ENCODE assay signal across 8 cellular contexts in the genomic region with DNA sequence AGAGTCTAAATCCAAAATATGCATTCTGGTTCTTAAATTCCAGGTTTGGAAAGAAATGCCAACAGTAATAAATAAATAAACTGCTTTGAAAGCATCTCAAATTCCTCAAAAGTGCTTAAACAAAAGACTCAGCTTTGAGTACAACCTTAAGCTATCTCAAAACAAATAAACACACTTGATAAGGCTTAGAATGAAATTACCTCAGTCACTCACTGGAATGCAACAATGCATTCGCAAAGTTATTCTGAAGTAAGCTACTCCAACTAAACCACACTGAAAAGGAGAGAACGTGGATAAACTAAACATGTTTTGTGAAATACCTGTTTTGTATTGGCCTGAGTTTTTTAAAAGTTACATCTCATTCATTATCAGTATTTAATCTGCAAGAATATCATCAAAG. TPM values are rescaled to one million over a fixed set of nuclear protein-coding genes. Genes with fewer than 3 reads are reported as not detected.
DNase-seq lines count a peak whose midpoint lies in the region; ATAC-seq and TF ChIP-seq lines count a peak whose summit lies in the region.

No MANE protein-coding gene starts in this region.

- H3K27me3 ChIP-seq in kidney epithelial cell (ENCODE audit: control insufficient read depth, insufficient read depth, low read length) (no peaks in the 10 kb centered on the region), transverse colon (no peaks in the 10 kb centered on the region)

- H3K36me3 ChIP-seq in kidney epithelial cell (ENCODE audit: control insufficient read depth, insufficient read depth, low read length) (no peaks in the 10 kb centered on the region), transverse colon (peaks cover 0 to 11% (median 4%) of the 10 kb centered on the region in 4 donors)

- peak overlapping the region; percentile 91 to 98 (median 98) for H3K27ac ChIP-seq in transverse colon

- no peak for TF ChIP-seq CTCF in kidney epithelial cell (IDR thresholded peaks at IDR 0.05; ENCODE audit: insufficient read depth, low read length, poor library complexity, severe bottlenecking)
- no peak for TF ChIP-seq CTCF in transverse colon (IDR thresholded peaks at IDR 0.05)

- 11 to 21% methylated on average over 2 of the region's 2 CpGs for WGBS in transverse colon (ENCODE audit: low coverage in 1 of 2), 2 donors

- TF ChIP-seq POLR2A in transverse colon (IDR thresholded peaks at IDR 0.05) = no peak

- in situ Hi-C loops in transverse colon (cut with MboI; ENCODE audit: low pct_ligation_motif_present in 1 of 4, low pct_unique_long_range_greater_than_20kb in 1 of 4, low sequenced_read_pairs in 3 of 4) = no loop called here

- peak overlapping the region; percentile 28 for H3K27ac Mint-ChIP-seq in activated naive CD8-positive, alpha-beta T cell treated with anti-CD3 and anti-CD28 coated beads, Interleukin-2, amount 50 U/mL, for 24 hours

- no peaks in the 10 kb centered on the region for H3K36me3 Mint-ChIP-seq in activated T-cell treated with anti-CD3 and anti-CD28 coated beads, Interleukin-2, amount 50 U/mL, for 4 hours (ENCODE audit: insufficient read depth)
- H3K36me3 Mint-ChIP-seq in activated naive CD8-positive, alpha-beta T cell treated with anti-CD3 and anti-CD28 coated beads, Interleukin-2, amount 50 U/mL, for 24 hours (ENCODE audit: low read depth) = peaks cover 3% of the 10 kb centered on the region

- DNase-seq in activated T-cell treated with anti-CD3 and anti-CD28 coated beads, Interleukin-2, amount 50 U/mL, for 4 hours = no peak
- no peak for DNase-seq in activated T-cell treated with anti-CD3 and anti-CD28 coated beads, Interleukin-2, amount 50 U/mL, for 48 hours
- no peak for DNase-seq in activated naive CD8-positive, alpha-beta T cell treated with anti-CD3 and anti-CD28 coated beads, Interleukin-2, amount 50 U/mL, for 24 hours
- DNase-seq in kidney epithelial cell (ENCODE audit: low read depth) (no peak), transverse colon (no peak), mucosa of gallbladder (ENCODE audit: low spot score) (no peak), inferior parietal cortex (ENCODE audit: extremely low spot score) (no peak)

- peaks cover 4 to 34% (median 19%) of the 10 kb centered on the region in 4 donors for H3K4me1 ChIP-seq in transverse colon

- no peaks in the 10 kb centered on the region for H3K9me3 Mint-ChIP-seq in activated T-cell treated with anti-CD3 and anti-CD28 coated beads, Interleukin-2, amount 50 U/mL, for 4 hours
- no peaks in the 10 kb centered on the region for H3K9me3 Mint-ChIP-seq in activated naive CD8-positive, alpha-beta T cell treated with anti-CD3 and anti-CD28 coated beads, Interleukin-2, amount 50 U/mL, for 24 hours

- TF ChIP-seq EP300 in transverse colon (IDR thresholded peaks at IDR 0.05; ENCODE audit: low read depth) = no peak

- H3K9me3 ChIP-seq in transverse colon = no peaks in the 10 kb centered on the region

- peaks cover 15% of the 10 kb centered on the region for H3K4me1 Mint-ChIP-seq in activated T-cell treated with anti-CD3 and anti-CD28 coated beads, Interleukin-2, amount 50 U/mL, for 4 hours (ENCODE audit: low read depth)
- peaks cover 17% of the 10 kb centered on the region for H3K4me1 Mint-ChIP-seq in activated naive CD8-positive, alpha-beta T cell treated with anti-CD3 and anti-CD28 coated beads, Interleukin-2, amount 50 U/mL, for 24 hours

- peak overlapping the region; percentile 70 for H3K4me3 ChIP-seq in kidney epithelial cell (ENCODE audit: low read depth, low read length)
- peak overlapping the region; percentile 66 to 96 (median 82) for H3K4me3 ChIP-seq in transverse colon

- ATAC-seq in activated T-cell treated with anti-CD3 and anti-CD28 coated beads, Interleukin-2, amount 50 U/mL, for 4 hours = no peak
- no peak for ATAC-seq in activated naive CD8-positive, alpha-beta T cell treated with anti-CD3 and anti-CD28 coated beads, Interleukin-2, amount 50 U/mL, for 24 hours
- no peak for ATAC-seq in HG02588 (IDR thresholded peaks at IDR 0.05; ENCODE audit: unreplicated experiment)

- intact Hi-C loops in transverse colon (cut with DNase I; ENCODE audit: low total_unique reads) = no loop called here

- no peaks in the 10 kb centered on the region for H3K27me3 Mint-ChIP-seq in activated T-cell treated with anti-CD3 and anti-CD28 coated beads, Interleukin-2, amount 50 U/mL, for 4 hours (ENCODE audit: low read depth)
- H3K27me3 Mint-ChIP-seq in activated naive CD8-positive, alpha-beta T cell treated with anti-CD3 and anti-CD28 coated beads, Interleukin-2, amount 50 U/mL, for 24 hours = no peaks in the 10 kb centered on the region

- H3K4me3 Mint-ChIP-seq in activated T-cell treated with anti-CD3 and anti-CD28 coated beads, Interleukin-2, amount 50 U/mL, for 4 hours = peak overlapping the region; percentile 91
- peak overlapping the region; percentile 85 for H3K4me3 Mint-ChIP-seq in activated naive CD8-positive, alpha-beta T cell treated with anti-CD3 and anti-CD28 coated beads, Interleukin-2, amount 50 U/mL, for 24 hours

RNA-seq across cellular contexts. Expression of a gene that starts 1.2 kb away (rescaled TPM):
- total RNA-seq in activated T-cell treated with anti-CD3 and anti-CD28 coated beads, Interleukin-2, amount 50 U/mL, for 4 hours = 1 to 10 TPM; 6.2 to 7.2 (median 6.6) TPM
- 10.4 and 13.0 TPM in 2 replicates for total RNA-seq in kidney epithelial cell
- 10 to 100 TPM in 3 of 4 donors, 1 to 10 TPM in 1; 4.8 to 45.7 (median 28.4) TPM for total RNA-seq in transverse colon
- 32.7 TPM for total RNA-seq in mucosa of gallbladder
